21 cellular contexts compared by ENCODE assay signal in genomic region chr9:134622896-134623407, GRCh38. TPM values are rescaled to one million over a fixed set of nuclear protein-coding genes. Genes with fewer than 3 reads are reported as not detected.
DNase-seq lines count a peak whose midpoint lies in the region; ATAC-seq and TF ChIP-seq lines count a peak whose summit lies in the region.
"Had no signal": no experiment of that assay in that cellular context is flagged by ENCODE, and none has a peak within 500 bp of the region (broad histone marks: within the 10 kb centered on the region; RNA-seq: fewer than 3 reads in every experiment).

No MANE protein-coding gene starts in this region.

- no peak overlapping the region for H3K56ac ChIP-seq in IMR-90 (ENCODE audit: extremely low read depth, insufficient read depth, low read length)

- H4K91ac ChIP-seq in IMR-90 (ENCODE audit: insufficient read depth, low read depth, low read length) = no peak overlapping the region

- no peak overlapping the region for H3K23ac ChIP-seq in IMR-90 (ENCODE audit: low read depth, low read length)

- ATAC-seq in IMR-90 (ENCODE audit: low read depth) = no peak
- no peak for ATAC-seq in lower lobe of right lung
- no peak for ATAC-seq in sciatic nerve
- no peak for ATAC-seq in GM18868 (IDR thresholded peaks at IDR 0.05; ENCODE audit: unreplicated experiment)

- no TSS peak for BruUV-seq in IMR-90 (replicated peaks; lab: Mats Ljungman, UMichigan)

- POLR2A ChIA-PET in IMR-90 (lab: Charles Lee; ENCODE audit: unreplicated experiment) = no interaction called here

- H2AK5ac ChIP-seq in IMR-90 (ENCODE audit: low read depth, low read length) = no peak overlapping the region

- no peak overlapping the region for H2AFZ ChIP-seq in IMR-90 (replicated peaks; ENCODE audit: low read length, poor library complexity)
- H2AFZ ChIP-seq: hepatocyte had no signal

- TF ChIP-seq CTCF in IMR-90 (conservative IDR thresholded peaks at IDR 0.05; ENCODE audit: low read depth, low read length) (no peak), lower lobe of right lung (IDR thresholded peaks at IDR 0.05) (no peak)

- no peak overlapping the region for H4K5ac ChIP-seq in IMR-90 (ENCODE audit: low read depth, low read length)

- DNase-seq in IMR-90 (no peak), lower lobe of right lung (peak; percentile 16), sciatic nerve (ENCODE audit: low spot score) (peak; percentile 47), SIG-M5 treated with dmso at 0.1 percent for 504 hours (lab: John Stamatoyannopoulos, UW; ENCODE audit: unreplicated experiment) (no peak)
- DNase-seq in stimulated activated CD4-positive, alpha-beta T cell treated with anti-CD3 and anti-CD28 coated beads, Interleukin-4, amount 100 ng/mL, for 1 hour = no peak
- DNase-seq: activated naive CD4-positive, alpha-beta T cell treated with anti-CD3 and anti-CD28 coated beads, Interleukin-2, amount 10 ng/mL, durations not matched to agents 7 days and 5 days; activated T-cell treated with anti-CD3 and anti-CD28 coated beads, Interleukin-2, amount 50 U/mL, for 48 hours; CD8-positive, alpha-beta memory T cell; DMS53; foreskin fibroblast; GF-D8; immature natural killer cell; NCI-H1694; NCI-H345; NCI-H774; SW 1271 had no signal

- H3K4me3 ChIP-seq in BLaER1 = no peak overlapping the region
- no peak overlapping the region for H3K4me3 ChIP-seq in IMR-90 (ENCODE audit: insufficient read depth, low read depth, low read length)
- H3K4me3 ChIP-seq in lower lobe of right lung = no peak overlapping the region
- H3K4me3 ChIP-seq: hepatocyte, right atrium auricular region had no signal

- H4K8ac ChIP-seq in IMR-90 (ENCODE audit: low read depth in 2 of 2, low read length in 2 of 2) = no peak overlapping the region

- peaks cover 21% of the 10 kb centered on the region for H3K9me1 ChIP-seq in IMR-90 (ENCODE audit: insufficient read depth, low read length)

- dilution Hi-C loops in IMR-90 (cut with HindIII; ENCODE audit: low sequenced_read_pairs, unreplicated experiment) = no loop called here

- H3K27ac ChIP-seq in BLaER1 = no peak overlapping the region
- H3K27ac ChIP-seq in IMR-90 (ENCODE audit: insufficient read depth, low read length) = no peak overlapping the region
- no peak overlapping the region for H3K27ac ChIP-seq in lower lobe of right lung
- H3K27ac ChIP-seq: hepatocyte, KMS-11, right atrium auricular region had no signal

- H2BK15ac ChIP-seq in IMR-90 (ENCODE audit: low read depth, low read length) = no peak overlapping the region

- in situ Hi-C loops in IMR-90 (cut with MboI; ENCODE audit: low sequenced_read_pairs) = no loop called here

- no peaks in the 10 kb centered on the region for H4K20me1 ChIP-seq in BLaER1
- H4K20me1 ChIP-seq in IMR-90 (ENCODE audit: insufficient read depth, low read length) = no peaks in the 10 kb centered on the region

- H3K9me3 ChIP-seq in BLaER1 (no peaks in the 10 kb centered on the region), IMR-90 (ENCODE audit: control insufficient read depth, insufficient read depth, low read length) (no peaks in the 10 kb centered on the region), lower lobe of right lung (no peaks in the 10 kb centered on the region)
- H3K9me3 ChIP-seq: right atrium auricular region had no signal

- 82% methylated on average over 7 of the region's 12 CpGs; no CpG with 5 or more reads in 1 of the 2 experiments for WGBS in IMR-90 (ENCODE audit: extremely low coverage in 2 of 2, insufficient read length in 1 of 2), 2 experiments

- no peak overlapping the region for H2BK5ac ChIP-seq in IMR-90 (ENCODE audit: low read depth, low read length, poor library complexity, severe bottlenecking)

- H3K27me3 ChIP-seq in BLaER1 (no peaks in the 10 kb centered on the region), IMR-90 (ENCODE audit: control insufficient read depth, insufficient read depth, low read length) (no peaks in the 10 kb centered on the region; the same call in 1 of the 2 replicates), lower lobe of right lung (ENCODE audit: low read depth) (peaks cover 5% of the 10 kb centered on the region)
- H3K27me3 ChIP-seq: hepatocyte, right atrium auricular region had no signal

- H3K4me2 ChIP-seq in BLaER1 = 0 out of 2 replicates have a peak overlapping the region, but pooled peaks have one; percentile 17
- H3K4me2 ChIP-seq in IMR-90 (ENCODE audit: low read depth, low read length) = no peak overlapping the region
- H3K4me2 ChIP-seq: hepatocyte, KMS-11 had no signal

- no peak overlapping the region for H2BK20ac ChIP-seq in IMR-90 (ENCODE audit: low read depth, low read length)

- H3K4me1 ChIP-seq in BLaER1 = peaks cover 75% of the 10 kb centered on the region
- peaks cover 27% of the 10 kb centered on the region for H3K4me1 ChIP-seq in IMR-90 (ENCODE audit: control insufficient read depth, insufficient read depth, low read length)
- H3K4me1 ChIP-seq in lower lobe of right lung = no peaks in the 10 kb centered on the region
- H3K4me1 ChIP-seq: right atrium auricular region had no signal

- H3K14ac ChIP-seq in IMR-90 (replicated peaks; ENCODE audit: low read depth, low read length) = no peak overlapping the region

- H3K79me1 ChIP-seq in IMR-90 (ENCODE audit: low read depth in 1 of 2, low read length in 2 of 2) = peaks cover 0 to 11% of the 10 kb centered on the region in 2 experiments; a peak in 1 of 4 replicates

- no peak overlapping the region for H3K18ac ChIP-seq in IMR-90 (ENCODE audit: low read depth, low read length)

- TF ChIP-seq RAD21 in IMR-90 (IDR thresholded peaks at IDR 0.05; ENCODE audit: low read length) = no peak

- no peak for TF ChIP-seq POLR2A in IMR-90 (IDR thresholded peaks at IDR 0.05; ENCODE audit: low read depth, low read length)

- no peak overlapping the region for H2AK9ac ChIP-seq in IMR-90 (replicated peaks; ENCODE audit: low read depth, low read length, poor library complexity)

- peak overlapping the region; percentile 29; the same call in 1 of the 2 replicates for H2BK120ac ChIP-seq in IMR-90 (ENCODE audit: low read depth, low read length)

- no peaks in the 10 kb centered on the region for H3K36me3 ChIP-seq in BLaER1
- H3K36me3 ChIP-seq in IMR-90 (ENCODE audit: control insufficient read depth, insufficient read depth, low read length) = no peaks in the 10 kb centered on the region
- H3K36me3 ChIP-seq in lower lobe of right lung = no peaks in the 10 kb centered on the region
- H3K36me3 ChIP-seq: right atrium auricular region had no signal

- intact Hi-C loops in IMR-90 (cut with micrococcal nuclease) (no loop called here), lower lobe of right lung (cut with DNase I) (no loop called here), sciatic nerve (cut with DNase I) (no loop called here)

- H3K9ac ChIP-seq in BLaER1 (no peak overlapping the region), IMR-90 (ENCODE audit: low read depth, low read length) (no peak overlapping the region)
- H3K9ac ChIP-seq: KMS-11 had no signal

- H3K4ac ChIP-seq in IMR-90 (ENCODE audit: low read depth, low read length) = peak overlapping the region; percentile 23; the same call in 1 of the 2 replicates

- CTCF ChIA-PET in IMR-90 (lab: Yijun Ruan, JAX) = no interaction called here

TF ChIP-seq in IMR-90, 13 proteins besides CTCF, POLR2A, EP300 and RAD21:
- no peak for TF ChIP-seq SMC3 (IDR thresholded peaks at IDR 0.05; ENCODE audit: low read depth, low read length)
- TF ChIP-seq BHLHE40 (IDR thresholded peaks at IDR 0.05; ENCODE audit: low read depth, low read length) = no peak
- no peak for TF ChIP-seq MAFK (IDR thresholded peaks at IDR 0.05; ENCODE audit: low read depth, low read length)
- TF ChIP-seq RCOR1 (IDR thresholded peaks at IDR 0.05; ENCODE audit: insufficient replicate concordance, low read length) = no peak
- no peak for TF ChIP-seq USF2 (IDR thresholded peaks at IDR 0.05; ENCODE audit: low read depth, low read length)
- no peak for TF ChIP-seq FOS (IDR thresholded peaks at IDR 0.05; ENCODE audit: low read depth, low read length)
- TF ChIP-seq RFX5 (IDR thresholded peaks at IDR 0.05; ENCODE audit: low read depth, low read length) = no peak
- no peak for TF ChIP-seq MXI1 (IDR thresholded peaks at IDR 0.05; ENCODE audit: borderline replicate concordance, low read depth, low read length)
- TF ChIP-seq MAZ (IDR thresholded peaks at IDR 0.05; ENCODE audit: borderline replicate concordance, low read depth, low read length) = no peak
- no peak for TF ChIP-seq ELK1 (IDR thresholded peaks at IDR 0.05; ENCODE audit: borderline replicate concordance, low read depth, low read length)
- no peak for TF ChIP-seq CEBPB (IDR thresholded peaks at IDR 0.05; ENCODE audit: low read depth, low read length)
- TF ChIP-seq CHD1 (IDR thresholded peaks at IDR 0.05; ENCODE audit: low read depth, low read length) = no peak
- no peak for TF ChIP-seq NFE2L2 (IDR thresholded peaks at IDR 0.05; ENCODE audit: low read depth, low read length)

RNA-seq across cellular contexts. Expression of gene COL5A1, which starts 18.7 kb away (rescaled TPM):
- total RNA-seq in IMR-90 (2012; rRNA removed) (19.2 and 21.1 TPM in 2 replicates), lower lobe of right lung (29.0 TPM), sciatic nerve (79.4 TPM)
- polyA plus RNA-seq in IMR-90 (2012; rRNA removed) = 154 and 173 TPM in 2 replicates
- 95.5 and 194 TPM in 2 replicates for polyA plus RNA-seq in IMR-90 (2012; cell fraction: cytosol; rRNA removed)
- polyA plus RNA-seq in IMR-90 (2012; cell fraction: nucleus; rRNA removed; ENCODE audit: low replicate concordance) = 391 and 419 TPM in 2 replicates
- polyA plus RNA-seq: immature natural killer cell had no signal

Comparison
In these comparisons a context has a peak if more than half of its experiments do, and no peak if none do; other contexts are left out.
1. DNase-seq: peak in lower lobe of right lung (single experiment) and sciatic nerve (single experiment); none in IMR-90 (single experiment), stimulated activated CD4-positive, alpha-beta T cell treated with anti-CD3 and anti-CD28 coated beads, Interleukin-4, amount 100 ng/mL, for 1 hour (single experiment) and SIG-M5 treated with dmso at 0.1 percent for 504 hours (single experiment).